1 cellular context compared by ENCODE assay signal in the genomic region with DNA sequence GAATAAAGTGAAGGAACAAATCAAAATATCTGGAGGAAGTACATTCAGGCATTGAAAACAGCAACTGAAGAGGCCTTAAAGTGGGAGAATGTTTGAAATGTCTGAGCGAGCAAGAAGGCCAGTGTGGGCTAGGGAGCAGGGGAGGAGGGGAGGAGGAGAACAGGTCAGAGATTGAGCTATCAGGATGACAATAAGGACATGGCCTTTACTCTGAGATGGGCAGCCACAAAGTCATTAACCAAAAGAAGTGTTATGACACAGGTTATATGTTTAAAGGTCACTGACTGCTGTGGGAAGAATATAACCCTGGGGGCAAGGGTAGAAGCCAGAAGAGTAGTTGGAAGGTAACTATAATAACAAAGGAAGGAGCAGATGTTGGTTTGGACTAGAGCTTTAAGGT.
TF ChIP-seq lines count a peak whose summit lies in the region.

No MANE protein-coding gene starts in this region.

TF ChIP-seq in GM23338, 12 proteins besides CTCF, POLR2A, EP300 and RAD21 (continued from another document):
- TF ChIP-seq, protein P1, sequence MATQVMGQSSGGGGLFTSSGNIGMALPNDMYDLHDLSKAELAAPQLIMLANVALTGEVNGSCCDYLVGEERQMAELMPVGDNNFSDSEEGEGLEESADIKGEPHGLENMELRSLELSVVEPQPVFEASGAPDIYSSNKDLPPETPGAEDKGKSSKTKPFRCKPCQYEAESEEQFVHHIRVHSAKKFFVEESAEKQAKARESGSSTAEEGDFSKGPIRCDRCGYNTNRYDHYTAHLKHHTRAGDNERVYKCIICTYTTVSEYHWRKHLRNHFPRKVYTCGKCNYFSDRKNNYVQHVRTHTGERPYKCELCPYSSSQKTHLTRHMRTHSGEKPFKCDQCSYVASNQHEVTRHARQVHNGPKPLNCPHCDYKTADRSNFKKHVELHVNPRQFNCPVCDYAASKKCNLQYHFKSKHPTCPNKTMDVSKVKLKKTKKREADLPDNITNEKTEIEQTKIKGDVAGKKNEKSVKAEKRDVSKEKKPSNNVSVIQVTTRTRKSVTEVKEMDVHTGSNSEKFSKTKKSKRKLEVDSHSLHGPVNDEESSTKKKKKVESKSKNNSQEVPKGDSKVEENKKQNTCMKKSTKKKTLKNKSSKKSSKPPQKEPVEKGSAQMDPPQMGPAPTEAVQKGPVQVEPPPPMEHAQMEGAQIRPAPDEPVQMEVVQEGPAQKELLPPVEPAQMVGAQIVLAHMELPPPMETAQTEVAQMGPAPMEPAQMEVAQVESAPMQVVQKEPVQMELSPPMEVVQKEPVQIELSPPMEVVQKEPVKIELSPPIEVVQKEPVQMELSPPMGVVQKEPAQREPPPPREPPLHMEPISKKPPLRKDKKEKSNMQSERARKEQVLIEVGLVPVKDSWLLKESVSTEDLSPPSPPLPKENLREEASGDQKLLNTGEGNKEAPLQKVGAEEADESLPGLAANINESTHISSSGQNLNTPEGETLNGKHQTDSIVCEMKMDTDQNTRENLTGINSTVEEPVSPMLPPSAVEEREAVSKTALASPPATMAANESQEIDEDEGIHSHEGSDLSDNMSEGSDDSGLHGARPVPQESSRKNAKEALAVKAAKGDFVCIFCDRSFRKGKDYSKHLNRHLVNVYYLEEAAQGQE (IDR thresholded peaks at IDR 0.05; ENCODE audit: unreplicated experiment), result no peak
